ENCODE assay signal across 16 cellular contexts in genomic region chr19:46732966-46733692, GRCh38. TPM values are rescaled to one million over a fixed set of nuclear protein-coding genes. Genes with fewer than 3 reads are reported as not detected.
DNase-seq lines count a peak whose midpoint lies in the region; ATAC-seq, FAIRE-seq and TF ChIP-seq lines count a peak whose summit lies in the region.
"Had no signal": no experiment of that assay in that cellular context is flagged by ENCODE, and none has a peak within 500 bp of the region (broad histone marks: within the 10 kb centered on the region; RNA-seq: fewer than 3 reads in every experiment).

No MANE protein-coding gene starts in this region.

- no peak overlapping the region for H3K9ac ChIP-seq in endothelial cell of umbilical vein (replicated peaks; ENCODE audit: extremely low read depth, insufficient read depth, low read length)

- H3K27me3 Mint-ChIP-seq in osteocyte (ENCODE audit: unreplicated experiment): no peaks in the 10 kb centered on the region

- CTCF ChIA-PET in endothelial cell of umbilical vein (lab: Charles Lee): interaction anchor here (0.6 to 1.8 kb wide), 7 partner anchors 9 to 107 kb away, joined by 3 to 6 read pairs (median 4); no protein-coding TSS in a partner anchor

- peaks cover 44% of the 10 kb centered on the region for H3K79me2 ChIP-seq in endothelial cell of umbilical vein (ENCODE audit: control insufficient read depth, insufficient read depth, low read length)

- H3K9me3 Mint-ChIP-seq in osteocyte (ENCODE audit: unreplicated experiment): no peaks in the 10 kb centered on the region
- H3K9me3 Mint-ChIP-seq: CD8-positive, alpha-beta T cell; neural crest cell had no signal

- peaks cover 27% of the 10 kb centered on the region for H3K36me3 Mint-ChIP-seq in osteocyte (ENCODE audit: unreplicated experiment)

- no peak overlapping the region for H3K27ac ChIP-seq in endothelial cell of umbilical vein (ENCODE audit: insufficient read depth, low read depth, low read length)
- H3K27ac ChIP-seq: foreskin keratinocyte had no signal

- H3K4me3 ChIP-seq in endothelial cell of umbilical vein (replicated peaks in 1 of 3; ENCODE audit: insufficient read depth in 1 of 3, low read depth in 1 of 3, low read length in 3 of 3): no peak overlapping the region
- H3K4me3 ChIP-seq: HAP-1 had no signal

- H3K4me2 ChIP-seq in endothelial cell of umbilical vein (ENCODE audit: insufficient read depth, low read length): no peak overlapping the region

- no peaks in the 10 kb centered on the region for H3K9me1 ChIP-seq in endothelial cell of umbilical vein (replicated peaks; ENCODE audit: control insufficient read depth, extremely low read depth, insufficient read depth, low read length)

- intact Hi-C loops in endothelial cell of umbilical vein (cut with micrococcal nuclease): no loop called here

- peaks cover 46% of the 10 kb centered on the region for H3K4me1 ChIP-seq in endothelial cell of umbilical vein (ENCODE audit: control insufficient read depth, extremely low read depth, insufficient read depth, low read length)
- H3K4me1 ChIP-seq: foreskin keratinocyte, HAP-1 had no signal

- peaks cover 9 to 45% of the 10 kb centered on the region in 2 experiments for H3K36me3 ChIP-seq in endothelial cell of umbilical vein (ENCODE audit: control insufficient read depth in 2 of 2, extremely low read depth in 1 of 2, insufficient read depth in 2 of 2, low read length in 2 of 2)

- no peaks in the 10 kb centered on the region for H3K27me3 ChIP-seq in endothelial cell of umbilical vein (ENCODE audit: control insufficient read depth in 2 of 2, insufficient read depth in 2 of 2, low read length in 2 of 2)
- H3K27me3 ChIP-seq: foreskin keratinocyte had no signal

- no peaks in the 10 kb centered on the region for H4K20me1 ChIP-seq in endothelial cell of umbilical vein (replicated peaks; ENCODE audit: control insufficient read depth, extremely low read depth, insufficient read depth, low read length)

- no peak overlapping the region for H3K4me3 Mint-ChIP-seq in osteocyte (ENCODE audit: unreplicated experiment)
- H3K4me3 Mint-ChIP-seq: CD8-positive, alpha-beta T cell; neural crest cell had no signal

- no peaks in the 10 kb centered on the region for H3K9me3 ChIP-seq in endothelial cell of umbilical vein (replicated peaks; ENCODE audit: control insufficient read depth, insufficient read depth, low read length)
- H3K9me3 ChIP-seq: HAP-1 had no signal

- BruUV-seq in endothelial cell of umbilical vein (replicated peaks; lab: Mats Ljungman, UMichigan): no TSS peak

- DNase-seq in HCEC 1CT (peak; percentile 23), RPMI7951 (ENCODE audit: low read depth) (peak; percentile 45), endothelial cell of umbilical vein (ENCODE audit: low read depth, low spot score) (no peak), osteocyte (ENCODE audit: extremely low spot score, unreplicated experiment) (no peak), NK-92 (lab: John Stamatoyannopoulos, UW; ENCODE audit: unreplicated experiment) (no peak), foreskin melanocyte (no peak), RKO (ENCODE audit: low spot score) (no peak)
- DNase-seq: CD8-positive, alpha-beta T cell; cerebellar nuclear complex; foreskin keratinocyte; RPMI8226; stimulated activated CD8-positive, alpha-beta memory T cell treated with anti-CD3 and anti-CD28 coated beads, Interleukin-4, amount 100 ng/mL, for 48 hours had no signal

- peaks cover 38% of the 10 kb centered on the region for H3K4me1 Mint-ChIP-seq in osteocyte (ENCODE audit: unreplicated experiment)

- FAIRE-seq in endothelial cell of umbilical vein (lab: Jason Lieb, UNC): peak; percentile 50
- FAIRE-seq: keratinocyte had no signal

- dilution Hi-C loops in endothelial cell of umbilical vein (cut with MboI; ENCODE audit: extremely low pct_ligation_motif_present, low sequenced_read_pairs): no loop called here

- POLR2A ChIA-PET in endothelial cell of umbilical vein (lab: Charles Lee): no interaction called here

- TF ChIP-seq POLR2A in endothelial cell of umbilical vein (IDR thresholded peaks at IDR 0.05; ENCODE audit: low read depth, low read length): no peak

- peak overlapping the region; percentile 65 for H3K27ac Mint-ChIP-seq in osteocyte (ENCODE audit: unreplicated experiment)
- H3K27ac Mint-ChIP-seq: CD8-positive, alpha-beta T cell had no signal

- TF ChIP-seq CTCF in endothelial cell of umbilical vein (IDR thresholded peaks at IDR 0.05; ENCODE audit: extremely low read depth in 1 of 2, insufficient read depth in 1 of 2, low read depth in 1 of 2, low read length in 2 of 2): no peak
- TF ChIP-seq CTCF in osteocyte (IDR thresholded peaks at IDR 0.05): no peak

- H2AFZ ChIP-seq in endothelial cell of umbilical vein (ENCODE audit: low read depth, low read length): no peak overlapping the region

- ATAC-seq in HG03095 (IDR thresholded peaks at IDR 0.05; ENCODE audit: unreplicated experiment): no peak
- ATAC-seq: CD8-positive, alpha-beta T cell; foreskin keratinocyte had no signal

TF ChIP-seq in endothelial cell of umbilical vein, 7 proteins besides CTCF, POLR2A, EP300 and RAD21:
- TF ChIP-seq, protein P1, sequence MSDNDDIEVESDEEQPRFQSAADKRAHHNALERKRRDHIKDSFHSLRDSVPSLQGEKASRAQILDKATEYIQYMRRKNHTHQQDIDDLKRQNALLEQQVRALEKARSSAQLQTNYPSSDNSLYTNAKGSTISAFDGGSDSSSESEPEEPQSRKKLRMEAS (IDR thresholded peaks at IDR 0.05; ENCODE audit: insufficient read depth, insufficient read length): no peak
- TF ChIP-seq MYC (IDR thresholded peaks at IDR 0.05; ENCODE audit: low read depth, low read length): no peak

RNA-seq across cellular contexts. Expression of gene FKRP, which starts 12.7 kb away (rescaled TPM):
- total RNA-seq in RPMI7951 (2014; rRNA removed; shearing (Covaris generic)): 5.4 and 9.2 TPM in 2 replicates
- total RNA-seq in endothelial cell of umbilical vein (28.6 and 32.8 TPM in 2 replicates), osteocyte (34.0 and 37.7 TPM in 2 replicates)
- polyA plus RNA-seq in endothelial cell of umbilical vein: 31.5 and 33.5 TPM in 2 replicates
- polyA plus RNA-seq in endothelial cell of umbilical vein (2011; cell fraction: cytosol; rRNA removed): 14.6 and 23.7 TPM in 2 replicates
- polyA plus RNA-seq in endothelial cell of umbilical vein (2011; cell fraction: nucleus; rRNA removed): 49.9 and 63.7 TPM in 2 replicates
- polyA plus RNA-seq in endothelial cell of umbilical vein (2012): 23.5 and 24.5 TPM in 2 replicates
- 15.9 and 23.2 TPM in 2 replicates for polyA minus RNA-seq in endothelial cell of umbilical vein
- polyA minus RNA-seq in endothelial cell of umbilical vein (2011; cell fraction: cytosol; rRNA and poly(A)+ RNA removed): 3.3 TPM
- 14.5 and 18.0 TPM in 2 replicates for polyA minus RNA-seq in endothelial cell of umbilical vein (2011; cell fraction: nucleus; rRNA and poly(A)+ RNA removed)

RNA-seq across cellular contexts. Expression of gene STRN4, which starts 13.1 kb away (rescaled TPM):
- 33.6 and 42.8 TPM in 2 replicates for total RNA-seq in RPMI7951 (2014; rRNA removed; shearing (Covaris generic))
- total RNA-seq in endothelial cell of umbilical vein: 108 and 116 TPM in 2 replicates
- polyA plus RNA-seq in endothelial cell of umbilical vein: 144 and 179 TPM in 2 replicates
- polyA plus RNA-seq in endothelial cell of umbilical vein (2011; cell fraction: cytosol; rRNA removed): 87.1 and 114 TPM in 2 replicates
- polyA plus RNA-seq in endothelial cell of umbilical vein (2011; cell fraction: nucleus; rRNA removed): 179 and 227 TPM in 2 replicates
- 54.6 and 71.2 TPM in 2 replicates for polyA plus RNA-seq in endothelial cell of umbilical vein (2012)
- polyA minus RNA-seq in endothelial cell of umbilical vein: 86.7 and 114 TPM in 2 replicates
- 31.5 TPM for polyA minus RNA-seq in endothelial cell of umbilical vein (2011; cell fraction: cytosol; rRNA and poly(A)+ RNA removed)
- polyA minus RNA-seq in endothelial cell of umbilical vein (2011; cell fraction: nucleus; rRNA and poly(A)+ RNA removed): 65.9 and 118 TPM in 2 replicates
- 87.1 and 93.5 TPM in 2 replicates for total RNA-seq in osteocyte

RNA-seq across cellular contexts. Expression of gene PRKD2, which starts 16.2 kb away (rescaled TPM):
- total RNA-seq in RPMI7951 (2014; rRNA removed; shearing (Covaris generic)): 12.9 and 14.6 TPM in 2 replicates
- total RNA-seq in endothelial cell of umbilical vein (94.9 and 101 TPM in 2 replicates), osteocyte (41.9 and 43.9 TPM in 2 replicates)
- polyA plus RNA-seq in endothelial cell of umbilical vein: 40.4 and 42.4 TPM in 2 replicates
- polyA plus RNA-seq in endothelial cell of umbilical vein (2011; cell fraction: cytosol; rRNA removed): 34.8 and 36.2 TPM in 2 replicates
- polyA plus RNA-seq in endothelial cell of umbilical vein (2011; cell fraction: nucleus; rRNA removed): 69.1 and 74.5 TPM in 2 replicates
- polyA plus RNA-seq in endothelial cell of umbilical vein (2012): 45.1 and 54.6 TPM in 2 replicates
- 43.7 and 55.6 TPM in 2 replicates for polyA minus RNA-seq in endothelial cell of umbilical vein
- 10.0 TPM for polyA minus RNA-seq in endothelial cell of umbilical vein (2011; cell fraction: cytosol; rRNA and poly(A)+ RNA removed)
- polyA minus RNA-seq in endothelial cell of umbilical vein (2011; cell fraction: nucleus; rRNA and poly(A)+ RNA removed): 22.5 and 33.7 TPM in 2 replicates

RNA-seq across cellular contexts. Expression of gene SLC1A5, which starts 55.3 kb away (rescaled TPM):
- total RNA-seq in RPMI7951 (2014; rRNA removed; shearing (Covaris generic)): 117 and 127 TPM in 2 replicates
- 105 and 114 TPM in 2 replicates for total RNA-seq in endothelial cell of umbilical vein
- polyA plus RNA-seq in endothelial cell of umbilical vein: 114 TPM in 2 replicates
- polyA plus RNA-seq in endothelial cell of umbilical vein (2011; cell fraction: cytosol; rRNA removed): 73.3 and 75.0 TPM in 2 replicates
- polyA plus RNA-seq in endothelial cell of umbilical vein (2011; cell fraction: nucleus; rRNA removed): 43.7 and 51.1 TPM in 2 replicates
- 86.6 and 87.7 TPM in 2 replicates for polyA plus RNA-seq in endothelial cell of umbilical vein (2012)
- polyA minus RNA-seq in endothelial cell of umbilical vein: 127 and 137 TPM in 2 replicates
- 98.2 TPM for polyA minus RNA-seq in endothelial cell of umbilical vein (2011; cell fraction: cytosol; rRNA and poly(A)+ RNA removed)
- 22.9 and 25.6 TPM in 2 replicates for polyA minus RNA-seq in endothelial cell of umbilical vein (2011; cell fraction: nucleus; rRNA and poly(A)+ RNA removed)
- 313 and 354 TPM in 2 replicates for total RNA-seq in osteocyte

Comparison
In these comparisons a context has a peak if more than half of its experiments do, and no peak if none do; other contexts are left out.
1. DNase-seq: peak in HCEC 1CT (single experiment) and RPMI7951 (single experiment); none in endothelial cell of umbilical vein (single experiment), osteocyte (single experiment), NK-92 (single experiment), foreskin melanocyte (single experiment) and RKO (single experiment).